Comparison of ENCODE assay signal across 12 cellular contexts in genomic region chr6:44176935-44177509, GRCh38. TPM values are rescaled to one million over a fixed set of nuclear protein-coding genes. Genes with fewer than 3 reads are reported as not detected.
A peak's percentile ranks its signal among the peaks of the same experiment; 100 is the strongest.
DNase-seq lines count a peak whose midpoint lies in the region; ATAC-seq, FAIRE-seq and TF ChIP-seq lines count a peak whose summit lies in the region.
"Had no signal": no experiment of that assay in that cellular context is flagged by ENCODE, and none has a peak within 500 bp of the region (broad histone marks: within the 10 kb centered on the region; RNA-seq: fewer than 3 reads in every experiment).

No MANE protein-coding gene starts in this region.

- no peak overlapping the region for H3K27ac Mint-ChIP-seq in activated naive CD8-positive, alpha-beta T cell treated with anti-CD3 and anti-CD28 coated beads, Interleukin-2, amount 50 U/mL, for 24 hours
- H3K27ac Mint-ChIP-seq: CD4-positive, alpha-beta T cell had no signal

- peak overlapping the region; percentile 65 for H3K4me2 ChIP-seq in HepG2 (ENCODE audit: low read depth, low read length)

- no peaks in the 10 kb centered on the region for H3K9me3 Mint-ChIP-seq in activated naive CD8-positive, alpha-beta T cell treated with anti-CD3 and anti-CD28 coated beads, Interleukin-2, amount 50 U/mL, for 24 hours
- H3K9me3 Mint-ChIP-seq: CD4-positive, alpha-beta T cell had no signal

- no peaks in the 10 kb centered on the region for H4K20me1 ChIP-seq in HepG2 (ENCODE audit: insufficient read depth, low read length)

- H3K36me3 ChIP-seq in HepG2 (replicated peaks in 1 of 2; ENCODE audit: control insufficient read depth in 1 of 2, insufficient read depth in 2 of 2, low read length in 2 of 2) (no peaks in the 10 kb centered on the region), right lobe of liver (no peaks in the 10 kb centered on the region)
- H3K36me3 ChIP-seq: SJSA1 had no signal

- no peaks in the 10 kb centered on the region for H3K27me3 Mint-ChIP-seq in activated naive CD8-positive, alpha-beta T cell treated with anti-CD3 and anti-CD28 coated beads, Interleukin-2, amount 50 U/mL, for 24 hours
- H3K27me3 Mint-ChIP-seq: CD4-positive, alpha-beta T cell had no signal

- TF ChIP-seq EP300 in HepG2 (IDR thresholded peaks at IDR 0.05; ENCODE audit: low read depth in 2 of 2, low read length in 2 of 2) (no peak), HepG2 (CRISPR knock-in tag; IDR thresholded peaks at IDR 0.05; ENCODE audit: borderline replicate concordance) (no peak)

- no peak overlapping the region for H3K9ac ChIP-seq in HepG2 (ENCODE audit: insufficient read depth, low read depth, low read length)

- H3K4me1 Mint-ChIP-seq in activated naive CD8-positive, alpha-beta T cell treated with anti-CD3 and anti-CD28 coated beads, Interleukin-2, amount 50 U/mL, for 24 hours, result peaks cover 25% of the 10 kb centered on the region

- intact Hi-C loops in HepG2 (cut with micrococcal nuclease; ENCODE audit: unreplicated experiment) (no loop called here), right lobe of liver (cut with DNase I) (loop anchor here in 1 of 2 donors (10.0 kb wide), 1 partner anchor 58 kb away; no protein-coding TSS in a partner anchor)

- H3K27me3 ChIP-seq in HepG2 (ENCODE audit: control insufficient read depth in 1 of 2, insufficient read depth in 2 of 2, low read length in 2 of 2) (peaks cover 0 to 9% of the 10 kb centered on the region in 2 experiments; a peak in 1 of 5 replicates), right lobe of liver (no peaks in the 10 kb centered on the region)
- H3K27me3 ChIP-seq: SJSA1 had no signal

- H3K4me1 ChIP-seq in HepG2 (ENCODE audit: insufficient read depth, low read length) (peaks cover 67% of the 10 kb centered on the region), right lobe of liver (peaks cover 0 to 6% (median 0%) of the 10 kb centered on the region in 4 donors)

- H3K36me3 Mint-ChIP-seq in activated naive CD8-positive, alpha-beta T cell treated with anti-CD3 and anti-CD28 coated beads, Interleukin-2, amount 50 U/mL, for 24 hours (ENCODE audit: low read depth), result no peaks in the 10 kb centered on the region

- BruUV-seq in HepG2 (replicated peaks; lab: Mats Ljungman, UMichigan), result no TSS peak

- no peak for TF ChIP-seq POLR2A in HepG2 (IDR thresholded peaks at IDR 0.05; ENCODE audit: insufficient read depth in 1 of 2, low read depth in 2 of 2, low read length in 2 of 2)
- TF ChIP-seq POLR2A in right lobe of liver (IDR thresholded peaks at IDR 0.05), result no peak

- 21% methylated on average over 18 of the region's 21 CpGs for WGBS in HepG2 (ENCODE audit: low lambda C conversion rate)
- WGBS in right lobe of liver (ENCODE audit: insufficient coverage, low coverage, low lambda C conversion rate, missing lambda C conversion rate), result 87% methylated on average over 8 of the region's 21 CpGs

- no peak overlapping the region for H2AFZ ChIP-seq in HepG2 (ENCODE audit: low read length)

- in situ Hi-C loops in HepG2 (cut with HindIII; ENCODE audit: extremely low pct_ligation_motif_present, low pct_unique_long_range_greater_than_20kb), result no loop called here

- H3K9me3 ChIP-seq in HepG2 (ENCODE audit: low read length), result no peaks in the 10 kb centered on the region
- H3K9me3 ChIP-seq in right lobe of liver, result no peaks in the 10 kb centered on the region
- H3K9me3 ChIP-seq: SJSA1 had no signal

- H3K79me2 ChIP-seq in HepG2 (ENCODE audit: insufficient read depth, low read length), result no peaks in the 10 kb centered on the region

- H3K27ac ChIP-seq in HepG2 (ENCODE audit: extremely low read length, insufficient read depth, low read length) (no peak overlapping the region), right lobe of liver (no peak overlapping the region)
- H3K27ac ChIP-seq: SJSA1 had no signal

- no peak for DNase-seq in HepG2 (ENCODE audit: low spot score)
- DNase-seq in right lobe of liver, result no peak
- DNase-seq in activated naive CD8-positive, alpha-beta T cell treated with anti-CD3 and anti-CD28 coated beads, Interleukin-2, amount 50 U/mL, for 24 hours, result peak; percentile 58
- no peak for DNase-seq in hepatic stellate cell (ENCODE audit: low spot score)
- DNase-seq in NCI-H187 (lab: John Stamatoyannopoulos, UW), result no peak
- DNase-seq: CD4-positive, alpha-beta T cell had no signal

- ATAC-seq in HepG2 (peak; percentile 25), right lobe of liver (no peak), HG03108 (IDR thresholded peaks at IDR 0.05; ENCODE audit: unreplicated experiment) (peak; percentile 54), esophagus mucosa (no peak), GM18858 (IDR thresholded peaks at IDR 0.05; ENCODE audit: unreplicated experiment) (no peak)
- peak; percentile 77 for ATAC-seq in activated naive CD8-positive, alpha-beta T cell treated with anti-CD3 and anti-CD28 coated beads, Interleukin-2, amount 50 U/mL, for 24 hours
- ATAC-seq: HCT116 had no signal

- H3K4me3 ChIP-seq in HepG2 (replicated peaks in 1 of 3; ENCODE audit: insufficient read depth in 1 of 3, low read depth in 2 of 3, low read length in 3 of 3) (peak overlapping the region in 2 of 3 experiments; percentile 24 to 47; a peak in 2 of 6 replicates), right lobe of liver (no peak overlapping the region)
- H3K4me3 ChIP-seq: SJSA1 had no signal

- H3K4me3 Mint-ChIP-seq in activated naive CD8-positive, alpha-beta T cell treated with anti-CD3 and anti-CD28 coated beads, Interleukin-2, amount 50 U/mL, for 24 hours, result peak overlapping the region; percentile 45
- H3K4me3 Mint-ChIP-seq: CD4-positive, alpha-beta T cell had no signal

- POLR2A ChIA-PET in HepG2 (lab: Yijun Ruan, JAX), result interaction anchor here (1.0 to 3.3 kb wide), 4 partner anchors 31 to 80 kb away, joined by 3 to 14 read pairs (median 8); partner anchors contain the start of genes HSP90AB1 and SLC35B2

- TF ChIP-seq CTCF in HepG2 (CRISPR knock-in tag; IDR thresholded peaks at IDR 0.05) (no peak; the same call in 1 of the 2 replicates), right lobe of liver (IDR thresholded peaks at IDR 0.05) (no peak)

- no peak for TF ChIP-seq RAD21 in HepG2 (CRISPR knock-in tag; IDR thresholded peaks at IDR 0.05)

- no peak for FAIRE-seq in HepG2 (lab: Jason Lieb, UNC)

- CTCF ChIA-PET in HepG2 (lab: Yijun Ruan, JAX; ENCODE audit: low intra/inter-chr PET ratio, low total read pairs), result no interaction called here

RNA-seq across cellular contexts. Expression of gene CAPN11, which starts 18.4 kb away (rescaled TPM):
- 0.07 TPM in 1 of 2 replicates, not detected in the other for total RNA-seq in HepG2 (2016; rRNA removed; fragmentation: Illumina TruSeq; extraction: Trizol)
- total RNA-seq in HepG2 (2016; cell fraction: cytosol; rRNA removed; fragmentation: Illumina TruSeq; extraction: Trizol; ENCODE audit: low read depth), result not detected in 2 replicates
- total RNA-seq in HepG2 (2016; cell fraction: insoluble cytoplasmic fraction; rRNA removed; fragmentation: Illumina TruSeq; extraction: Trizol), result not detected in 2 replicates
- not detected in 2 replicates for total RNA-seq in HepG2 (2016; cell fraction: membrane; rRNA removed; fragmentation: Illumina TruSeq; extraction: Trizol)
- total RNA-seq in HepG2 (2016; cell fraction: nucleus; rRNA removed; fragmentation: Illumina TruSeq; extraction: Trizol), result not detected in 2 replicates
- 0.11 and 0.13 TPM in 2 replicates for polyA plus RNA-seq in HepG2 (2011; rRNA removed)
- polyA plus RNA-seq in HepG2 (2011; cell fraction: cytosol; rRNA removed), result 0.03 and 0.05 TPM in 2 replicates
- polyA plus RNA-seq in HepG2 (2011; cell fraction: nucleus; rRNA removed), result 0.71 and 0.74 TPM in 2 replicates
- 0.07 and 0.09 TPM in 2 replicates for polyA plus RNA-seq in HepG2 (2012)
- not detected in 2 replicates for polyA plus RNA-seq in HepG2 (2016; cell fraction: cytosol; fragmentation: Illumina TruSeq; extraction: Trizol; ENCODE audit: low read depth)
- polyA plus RNA-seq in HepG2 (2016; cell fraction: insoluble cytoplasmic fraction; fragmentation: Illumina TruSeq; extraction: Trizol; ENCODE audit: low read depth), result not detected in 2 replicates
- not detected in 2 replicates for polyA plus RNA-seq in HepG2 (2016; cell fraction: membrane; fragmentation: Illumina TruSeq; extraction: Trizol; ENCODE audit: low read depth)
- not detected in 2 replicates for polyA plus RNA-seq in HepG2 (2016; cell fraction: nucleus; fragmentation: Illumina TruSeq; extraction: Trizol; ENCODE audit: insufficient read depth, low read depth)
- polyA minus RNA-seq in HepG2 (2011; rRNA and poly(A)+ RNA removed; ENCODE audit: low replicate concordance), result 0.07 TPM in 1 of 2 replicates, not detected in the other
- polyA minus RNA-seq in HepG2 (2011; cell fraction: cytosol; rRNA and poly(A)+ RNA removed), result not detected in 2 replicates
- polyA minus RNA-seq in HepG2 (2011; cell fraction: nucleus; rRNA and poly(A)+ RNA removed), result 0.37 TPM in 1 of 2 replicates, not detected in the other
- total RNA-seq in right lobe of liver, result under 1 TPM in 2 of 6 experiments, not detected in 4; 0.22 to 0.31 TPM
- 0.12 TPM for total RNA-seq in esophagus mucosa
- total RNA-seq: M059J, SJSA1 had no signal

RNA-seq across cellular contexts. Expression of gene MYMX, which starts 39.7 kb away (rescaled TPM):
- not detected in 2 replicates for total RNA-seq in HepG2 (2016; rRNA removed; fragmentation: Illumina TruSeq; extraction: Trizol)
- total RNA-seq in HepG2 (2016; cell fraction: cytosol; rRNA removed; fragmentation: Illumina TruSeq; extraction: Trizol; ENCODE audit: low read depth), result not detected in 2 replicates
- not detected in 2 replicates for total RNA-seq in HepG2 (2016; cell fraction: insoluble cytoplasmic fraction; rRNA removed; fragmentation: Illumina TruSeq; extraction: Trizol)
- total RNA-seq in HepG2 (2016; cell fraction: membrane; rRNA removed; fragmentation: Illumina TruSeq; extraction: Trizol), result not detected in 2 replicates
- total RNA-seq in HepG2 (2016; cell fraction: nucleus; rRNA removed; fragmentation: Illumina TruSeq; extraction: Trizol), result not detected in 2 replicates
- polyA plus RNA-seq in HepG2 (2011; rRNA removed), result 0.14 TPM in 1 of 2 replicates, not detected in the other
- 0.09 TPM in 1 of 2 replicates, not detected in the other for polyA plus RNA-seq in HepG2 (2011; cell fraction: cytosol; rRNA removed)
- polyA plus RNA-seq in HepG2 (2011; cell fraction: nucleus; rRNA removed), result 0.24 TPM in 1 of 2 replicates, not detected in the other
- not detected in 2 replicates for polyA plus RNA-seq in HepG2 (2012)
- polyA plus RNA-seq in HepG2 (2016; cell fraction: cytosol; fragmentation: Illumina TruSeq; extraction: Trizol; ENCODE audit: low read depth), result not detected in 2 replicates
- polyA plus RNA-seq in HepG2 (2016; cell fraction: insoluble cytoplasmic fraction; fragmentation: Illumina TruSeq; extraction: Trizol; ENCODE audit: low read depth), result not detected in 2 replicates
- polyA plus RNA-seq in HepG2 (2016; cell fraction: membrane; fragmentation: Illumina TruSeq; extraction: Trizol; ENCODE audit: low read depth), result not detected in 2 replicates
- polyA plus RNA-seq in HepG2 (2016; cell fraction: nucleus; fragmentation: Illumina TruSeq; extraction: Trizol; ENCODE audit: insufficient read depth, low read depth), result not detected in 2 replicates
- polyA minus RNA-seq in HepG2 (2011; rRNA and poly(A)+ RNA removed; ENCODE audit: low replicate concordance), result not detected in 2 replicates
- polyA minus RNA-seq in HepG2 (2011; cell fraction: cytosol; rRNA and poly(A)+ RNA removed), result not detected in 2 replicates
- polyA minus RNA-seq in HepG2 (2011; cell fraction: nucleus; rRNA and poly(A)+ RNA removed), result not detected in 2 replicates
- total RNA-seq in right lobe of liver, result not detected
- 0.44 TPM for total RNA-seq in esophagus mucosa
- total RNA-seq: CD4-positive, alpha-beta T cell; M059J had no signal

RNA-seq across cellular contexts. Expression of gene SLC29A1, which starts 46.4 kb away (rescaled TPM):
- total RNA-seq in HepG2 (2016; rRNA removed; fragmentation: Illumina TruSeq; extraction: Trizol) (23.1 and 43.2 TPM in 2 replicates), right lobe of liver (10 to 100 TPM; 27.4 to 51.3 (median 31.4) TPM), esophagus mucosa (12.8 TPM)
- 19.7 and 24.6 TPM in 2 replicates for total RNA-seq in HepG2 (2016; cell fraction: cytosol; rRNA removed; fragmentation: Illumina TruSeq; extraction: Trizol; ENCODE audit: low read depth)
- total RNA-seq in HepG2 (2016; cell fraction: insoluble cytoplasmic fraction; rRNA removed; fragmentation: Illumina TruSeq; extraction: Trizol), result 22.9 and 41.9 TPM in 2 replicates
- 37.5 and 40.9 TPM in 2 replicates for total RNA-seq in HepG2 (2016; cell fraction: membrane; rRNA removed; fragmentation: Illumina TruSeq; extraction: Trizol)
- 42.6 and 53.1 TPM in 2 replicates for total RNA-seq in HepG2 (2016; cell fraction: nucleus; rRNA removed; fragmentation: Illumina TruSeq; extraction: Trizol)
- polyA plus RNA-seq in HepG2 (2011; rRNA removed), result 95.5 and 106 TPM in 2 replicates
- polyA plus RNA-seq in HepG2 (2011; cell fraction: cytosol; rRNA removed), result 92.8 and 113 TPM in 2 replicates
- polyA plus RNA-seq in HepG2 (2011; cell fraction: nucleus; rRNA removed), result 132 and 138 TPM in 2 replicates
- polyA plus RNA-seq in HepG2 (2012), result 38.8 and 43.9 TPM in 2 replicates
- polyA plus RNA-seq in HepG2 (2016; cell fraction: cytosol; fragmentation: Illumina TruSeq; extraction: Trizol; ENCODE audit: low read depth), result 32.1 and 36.6 TPM in 2 replicates
- 35.2 and 35.6 TPM in 2 replicates for polyA plus RNA-seq in HepG2 (2016; cell fraction: insoluble cytoplasmic fraction; fragmentation: Illumina TruSeq; extraction: Trizol; ENCODE audit: low read depth)
- 48.6 and 49.6 TPM in 2 replicates for polyA plus RNA-seq in HepG2 (2016; cell fraction: membrane; fragmentation: Illumina TruSeq; extraction: Trizol; ENCODE audit: low read depth)
- 82.7 and 90.9 TPM in 2 replicates for polyA plus RNA-seq in HepG2 (2016; cell fraction: nucleus; fragmentation: Illumina TruSeq; extraction: Trizol; ENCODE audit: insufficient read depth, low read depth)
- polyA minus RNA-seq in HepG2 (2011; rRNA and poly(A)+ RNA removed; ENCODE audit: low replicate concordance), result 236 and 248 TPM in 2 replicates
- 35.4 and 40.0 TPM in 2 replicates for polyA minus RNA-seq in HepG2 (2011; cell fraction: cytosol; rRNA and poly(A)+ RNA removed)
- 37.0 and 39.3 TPM in 2 replicates for polyA minus RNA-seq in HepG2 (2011; cell fraction: nucleus; rRNA and poly(A)+ RNA removed)

RNA-seq across cellular contexts. Expression of gene TMEM63B, which starts 49.7 kb away (rescaled TPM):
- total RNA-seq in HepG2 (2016; rRNA removed; fragmentation: Illumina TruSeq; extraction: Trizol) (13.9 and 27.4 TPM in 2 replicates), right lobe of liver (10 to 100 TPM; 30.6 to 41.0 (median 36.8) TPM), esophagus mucosa (42.4 TPM)
- 5.1 and 5.8 TPM in 2 replicates for total RNA-seq in HepG2 (2016; cell fraction: cytosol; rRNA removed; fragmentation: Illumina TruSeq; extraction: Trizol; ENCODE audit: low read depth)
- 11.4 and 28.3 TPM in 2 replicates for total RNA-seq in HepG2 (2016; cell fraction: insoluble cytoplasmic fraction; rRNA removed; fragmentation: Illumina TruSeq; extraction: Trizol)
- 14.9 and 15.8 TPM in 2 replicates for total RNA-seq in HepG2 (2016; cell fraction: membrane; rRNA removed; fragmentation: Illumina TruSeq; extraction: Trizol)
- total RNA-seq in HepG2 (2016; cell fraction: nucleus; rRNA removed; fragmentation: Illumina TruSeq; extraction: Trizol), result 28.7 and 33.8 TPM in 2 replicates
- 75.8 and 83.8 TPM in 2 replicates for polyA plus RNA-seq in HepG2 (2011; rRNA removed)
- 81.0 and 82.0 TPM in 2 replicates for polyA plus RNA-seq in HepG2 (2011; cell fraction: cytosol; rRNA removed)
- polyA plus RNA-seq in HepG2 (2011; cell fraction: nucleus; rRNA removed), result 185 and 224 TPM in 2 replicates
- polyA plus RNA-seq in HepG2 (2012), result 37.7 and 41.7 TPM in 2 replicates
- 5.0 and 5.6 TPM in 2 replicates for polyA plus RNA-seq in HepG2 (2016; cell fraction: cytosol; fragmentation: Illumina TruSeq; extraction: Trizol; ENCODE audit: low read depth)
- 13.6 and 16.8 TPM in 2 replicates for polyA plus RNA-seq in HepG2 (2016; cell fraction: insoluble cytoplasmic fraction; fragmentation: Illumina TruSeq; extraction: Trizol; ENCODE audit: low read depth)
- polyA plus RNA-seq in HepG2 (2016; cell fraction: membrane; fragmentation: Illumina TruSeq; extraction: Trizol; ENCODE audit: low read depth), result 10.0 and 10.2 TPM in 2 replicates
- 69.5 and 76.1 TPM in 2 replicates for polyA plus RNA-seq in HepG2 (2016; cell fraction: nucleus; fragmentation: Illumina TruSeq; extraction: Trizol; ENCODE audit: insufficient read depth, low read depth)
- 62.2 and 179 TPM in 2 replicates for polyA minus RNA-seq in HepG2 (2011; rRNA and poly(A)+ RNA removed; ENCODE audit: low replicate concordance)
- 36.8 and 42.0 TPM in 2 replicates for polyA minus RNA-seq in HepG2 (2011; cell fraction: cytosol; rRNA and poly(A)+ RNA removed)
- polyA minus RNA-seq in HepG2 (2011; cell fraction: nucleus; rRNA and poly(A)+ RNA removed), result 36.6 and 36.8 TPM in 2 replicates

RNA-seq across cellular contexts. Expression of gene MRPL14, which starts 49.8 kb away (rescaled TPM):
- 178 and 191 TPM in 2 replicates for total RNA-seq in HepG2 (2016; rRNA removed; fragmentation: Illumina TruSeq; extraction: Trizol)
- 169 and 189 TPM in 2 replicates for total RNA-seq in HepG2 (2016; cell fraction: cytosol; rRNA removed; fragmentation: Illumina TruSeq; extraction: Trizol; ENCODE audit: low read depth)
- 186 and 208 TPM in 2 replicates for total RNA-seq in HepG2 (2016; cell fraction: insoluble cytoplasmic fraction; rRNA removed; fragmentation: Illumina TruSeq; extraction: Trizol)
- 148 and 200 TPM in 2 replicates for total RNA-seq in HepG2 (2016; cell fraction: membrane; rRNA removed; fragmentation: Illumina TruSeq; extraction: Trizol)
- 65.1 and 65.8 TPM in 2 replicates for total RNA-seq in HepG2 (2016; cell fraction: nucleus; rRNA removed; fragmentation: Illumina TruSeq; extraction: Trizol)
- 157 and 166 TPM in 2 replicates for polyA plus RNA-seq in HepG2 (2011; rRNA removed)
- 144 and 170 TPM in 2 replicates for polyA plus RNA-seq in HepG2 (2011; cell fraction: cytosol; rRNA removed)
- 42.8 and 46.0 TPM in 2 replicates for polyA plus RNA-seq in HepG2 (2011; cell fraction: nucleus; rRNA removed)
- 135 and 137 TPM in 2 replicates for polyA plus RNA-seq in HepG2 (2012)
- 114 and 150 TPM in 2 replicates for polyA plus RNA-seq in HepG2 (2016; cell fraction: cytosol; fragmentation: Illumina TruSeq; extraction: Trizol; ENCODE audit: low read depth)
- 163 and 186 TPM in 2 replicates for polyA plus RNA-seq in HepG2 (2016; cell fraction: insoluble cytoplasmic fraction; fragmentation: Illumina TruSeq; extraction: Trizol; ENCODE audit: low read depth)
- 111 and 143 TPM in 2 replicates for polyA plus RNA-seq in HepG2 (2016; cell fraction: membrane; fragmentation: Illumina TruSeq; extraction: Trizol; ENCODE audit: low read depth)
- polyA plus RNA-seq in HepG2 (2016; cell fraction: nucleus; fragmentation: Illumina TruSeq; extraction: Trizol; ENCODE audit: insufficient read depth, low read depth), result 92.9 and 98.5 TPM in 2 replicates
- polyA minus RNA-seq in HepG2 (2011; rRNA and poly(A)+ RNA removed; ENCODE audit: low replicate concordance), result 33.2 and 40.9 TPM in 2 replicates
- polyA minus RNA-seq in HepG2 (2011; cell fraction: cytosol; rRNA and poly(A)+ RNA removed), result 22.7 and 28.4 TPM in 2 replicates
- polyA minus RNA-seq in HepG2 (2011; cell fraction: nucleus; rRNA and poly(A)+ RNA removed), result 20.0 and 21.5 TPM in 2 replicates
- 10 to 100 TPM; 26.5 to 70.0 (median 35.4) TPM for total RNA-seq in right lobe of liver
- total RNA-seq in esophagus mucosa, result 47.4 TPM

Comparison
In these comparisons a context has a peak if more than half of its experiments do, and no peak if none do; other contexts are left out.
1. ATAC-seq: peak in HepG2 (single experiment), HG03108 (single experiment) and activated naive CD8-positive, alpha-beta T cell treated with anti-CD3 and anti-CD28 coated beads, Interleukin-2, amount 50 U/mL, for 24 hours (single experiment); none in right lobe of liver (0 of 4), esophagus mucosa (single experiment) and GM18858 (single experiment).
2. H3K4me3 ChIP-seq: peak in HepG2 (2 of 3); none in right lobe of liver (0 of 3).